12 cellular contexts compared by ENCODE assay signal in the genomic region with DNA sequence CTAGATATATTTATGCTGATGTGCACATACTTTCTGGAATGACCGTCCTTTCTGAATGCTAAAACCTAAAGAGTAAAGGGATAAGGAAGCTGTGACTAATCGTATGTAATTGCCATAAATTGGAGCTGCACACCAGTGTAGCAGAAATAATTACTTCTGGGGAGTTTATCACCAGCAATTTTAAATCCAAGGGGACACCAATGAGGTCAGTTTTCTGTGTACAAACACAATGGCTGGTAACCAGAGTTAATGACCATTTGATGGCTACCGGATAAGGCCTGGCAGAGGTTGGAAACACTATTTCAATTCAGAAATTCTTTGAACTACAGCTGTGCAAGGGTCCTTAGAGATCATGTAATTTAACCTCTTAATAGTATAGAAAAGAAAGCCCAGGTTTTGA.
"Had no signal": no experiment of that assay in that cellular context is flagged by ENCODE, and none has a peak within 500 bp of the region (broad histone marks: within the 10 kb centered on the region; RNA-seq: fewer than 3 reads in every experiment).

No MANE protein-coding gene starts in this region.

- DNase-seq: activated CD4-positive, alpha-beta T cell treated with anti-CD3 and anti-CD28 coated beads, Interleukin-2, amount 10 ng/mL, durations not matched to agents 7 days and 5 days; activated CD8-positive, alpha-beta memory T cell treated with anti-CD3 and anti-CD28 coated beads for 24 hours; activated naive CD4-positive, alpha-beta T cell; dermis blood vessel endothelial cell; effector memory CD8-positive, alpha-beta T cell; gastrocnemius medialis; heart right ventricle; left cardiac atrium; midbrain; stimulated activated CD4-positive, alpha-beta T cell treated with anti-CD3 and anti-CD28 coated beads, Interleukin-12 subunit alpha, Interleukin-12 subunit beta, amount 100 ng/mL, for 4 hours; stimulated activated CD4-positive, alpha-beta T cell treated with anti-CD3 and anti-CD28 coated beads, Interleukin-2, amount 100 ng/mL, for 24 hours; upper lobe of right lung had no signal

- ATAC-seq: effector memory CD8-positive, alpha-beta T cell; gastrocnemius medialis; heart right ventricle; left cardiac atrium; upper lobe of right lung had no signal
